9 cellular contexts compared by ENCODE assay signal in the genomic region with DNA sequence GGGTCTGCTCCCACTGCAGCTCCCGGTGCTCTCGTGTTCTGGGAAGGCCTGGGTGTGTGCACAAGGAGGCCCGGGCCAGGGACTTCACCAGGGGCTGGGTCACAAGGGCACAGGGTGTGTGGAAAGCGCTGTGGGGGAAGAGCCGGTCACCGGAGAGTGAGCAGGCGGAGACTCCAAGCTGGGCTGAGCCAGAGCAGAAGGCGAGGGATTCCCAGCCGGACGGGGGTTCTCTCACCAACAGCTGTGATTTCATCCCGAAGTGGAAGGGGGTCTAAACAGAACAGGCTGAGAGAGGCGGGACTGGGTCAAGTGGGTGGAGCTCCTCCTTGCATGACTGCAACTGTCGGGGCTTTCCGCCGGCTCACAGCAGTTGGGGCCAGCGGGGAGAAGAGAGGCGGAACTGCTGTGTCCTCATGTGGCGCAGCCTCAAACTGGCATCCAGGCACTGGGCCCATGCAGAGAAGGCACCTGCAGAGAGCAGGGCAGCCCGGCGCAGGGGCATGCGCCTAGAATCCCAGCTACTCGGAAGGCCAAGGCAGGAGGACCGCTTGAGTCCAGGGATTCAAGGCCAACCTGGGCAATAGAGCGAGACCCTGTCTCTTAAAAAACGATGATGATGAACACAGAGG. TPM values are rescaled to one million over a fixed set of nuclear protein-coding genes. Genes with fewer than 3 reads are reported as not detected.
DNase-seq lines count a peak whose midpoint lies in the region; ATAC-seq and TF ChIP-seq lines count a peak whose summit lies in the region.
"Had no signal": no experiment of that assay in that cellular context is flagged by ENCODE, and none has a peak within 500 bp of the region (broad histone marks: within the 10 kb centered on the region; RNA-seq: fewer than 3 reads in every experiment).

No MANE protein-coding gene starts in this region.

- peak overlapping the region; percentile 80 for H3K4me3 Mint-ChIP-seq in CD8-positive, alpha-beta T cell

- H3K4me3 ChIP-seq in CD8-positive, alpha-beta T cell (ENCODE audit: low read depth, low read length), result peak overlapping the region; percentile 34
- H3K4me3 ChIP-seq in heart right ventricle, result peak overlapping the region in 1 of 10 donors; percentile 33
- H3K4me3 ChIP-seq in brain microvascular endothelial cell (ENCODE audit: low read depth, low read length), result no peak overlapping the region
- H3K4me3 ChIP-seq: gastrocnemius medialis had no signal

- peaks cover 21% of the 10 kb centered on the region for H3K36me3 Mint-ChIP-seq in CD8-positive, alpha-beta T cell

- DNase-seq in CD8-positive, alpha-beta T cell, result peak; percentile 72 to 91 (median 84)
- peak; percentile 45 for DNase-seq in KBM-7
- DNase-seq in activated CD8-positive, alpha-beta memory T cell treated with anti-CD3 and anti-CD28 coated beads, Interleukin-2, amount 50 U/mL, for 48 hours, result peak; percentile 89
- peak in 1 of 2 donors; percentile 45 for DNase-seq in heart right ventricle
- DNase-seq in stimulated activated CD4-positive, alpha-beta T cell treated with anti-CD3 and anti-CD28 coated beads, Interleukin-2, amount 100 ng/mL, for 48 hours, result peak; percentile 71 to 72
- DNase-seq in NCI-H345 treated with DMSO at 0.1 percent for 48 hours (lab: John Stamatoyannopoulos, UW; ENCODE audit: unreplicated experiment), result no peak
- no peak for DNase-seq in brain microvascular endothelial cell
- DNase-seq: gastrocnemius medialis had no signal

- no peaks in the 10 kb centered on the region for H3K27me3 Mint-ChIP-seq in CD8-positive, alpha-beta T cell (ENCODE audit: low read depth)

- H3K4me1 ChIP-seq in CD8-positive, alpha-beta T cell (ENCODE audit: insufficient read depth, low read length), result peaks cover 82% of the 10 kb centered on the region
- H3K4me1 ChIP-seq in heart right ventricle, result peaks cover 0 to 60% (median 0%) of the 10 kb centered on the region in 9 donors
- H3K4me1 ChIP-seq: gastrocnemius medialis had no signal

- no peaks in the 10 kb centered on the region for H3K27me3 ChIP-seq in CD8-positive, alpha-beta T cell (ENCODE audit: insufficient read depth, low read length)
- H3K27me3 ChIP-seq in heart right ventricle (no peaks in the 10 kb centered on the region), brain microvascular endothelial cell (replicated peaks) (no peaks in the 10 kb centered on the region)
- H3K27me3 ChIP-seq: gastrocnemius medialis had no signal

- no peaks in the 10 kb centered on the region for H3K9me3 ChIP-seq in CD8-positive, alpha-beta T cell (ENCODE audit: low read length)
- no peaks in the 10 kb centered on the region for H3K9me3 ChIP-seq in heart right ventricle
- H3K9me3 ChIP-seq: gastrocnemius medialis had no signal

- no peak for TF ChIP-seq CTCF in CD8-positive, alpha-beta T cell (IDR thresholded peaks at IDR 0.05)
- no peak for TF ChIP-seq CTCF in heart right ventricle (IDR thresholded peaks at IDR 0.05)
- TF ChIP-seq CTCF in brain microvascular endothelial cell (IDR thresholded peaks at IDR 0.05; ENCODE audit: low read depth, low read length, missing control alignments), result no peak

- WGBS in heart right ventricle, 2 donors, result 77 to 85% methylated on average over 25 of the region's 25 CpGs

- intact Hi-C loops in CD8-positive, alpha-beta T cell (cut with DNase I, micrococcal nuclease), result loop anchor here in 1 of 2 experiments (1.0 kb wide), 2 partner anchors 9 to 10 kb away; no protein-coding TSS in a partner anchor
- intact Hi-C loops in heart right ventricle (cut with DNase I), result no loop called here

- peaks cover 6% of the 10 kb centered on the region for H3K36me3 ChIP-seq in CD8-positive, alpha-beta T cell (ENCODE audit: insufficient read depth, low read length)
- H3K36me3 ChIP-seq in heart right ventricle, result peaks cover 0 to 70% (median 10%) of the 10 kb centered on the region in 9 donors
- H3K36me3 ChIP-seq in brain microvascular endothelial cell (replicated peaks), result peaks cover 23% of the 10 kb centered on the region

- H3K27ac Mint-ChIP-seq in CD8-positive, alpha-beta T cell, result peak overlapping the region; percentile 100

- ATAC-seq in CD8-positive, alpha-beta T cell, result peak; percentile 78
- ATAC-seq in GM21390 (IDR thresholded peaks at IDR 0.05; ENCODE audit: unreplicated experiment), result peak; percentile 67
- ATAC-seq in heart right ventricle, result peak; percentile 37 to 67 (median 57)

- CTCF ChIA-PET in CD8-positive, alpha-beta T cell (lab: Charles Lee), result interaction anchor here (0.8 to 3.2 kb wide), 7 partner anchors 10 to 42 kb away, joined by 3 to 14 read pairs (median 10); no protein-coding TSS in a partner anchor

- POLR2A ChIA-PET in CD8-positive, alpha-beta T cell (lab: Charles Lee), result interaction anchor here (0.9 to 3.7 kb wide), 10 partner anchors 8 to 39 kb away, joined by 4 to 48 read pairs (median 8); partner anchors contain the start of genes ALKBH4, LRWD1 and PRKRIP1

- H3K9me3 Mint-ChIP-seq in CD8-positive, alpha-beta T cell, result no peaks in the 10 kb centered on the region

- H3K27ac ChIP-seq in CD8-positive, alpha-beta T cell (ENCODE audit: low read depth, low read length), result peak overlapping the region; percentile 99
- peak overlapping the region in 5 of 10 donors; percentile 38 to 96 (median 53) for H3K27ac ChIP-seq in heart right ventricle
- H3K27ac ChIP-seq in brain microvascular endothelial cell, result no peak overlapping the region

- peaks cover 77% of the 10 kb centered on the region for H3K4me1 Mint-ChIP-seq in CD8-positive, alpha-beta T cell (ENCODE audit: low read depth)

- in situ Hi-C loops in KBM-7 (cut with MboI; ENCODE audit: low pct_unique_long_range_greater_than_20kb, low sequenced_read_pairs), result no loop called here
- in situ Hi-C loops in brain microvascular endothelial cell (cut with HindIII; ENCODE audit: low pct_ligation_motif_present, low sequenced_read_pairs), result no loop called here

RNA-seq across cellular contexts. Expression of gene ORAI2, which starts 7.6 kb away (rescaled TPM):
- total RNA-seq in CD8-positive, alpha-beta T cell, result 10 to 100 TPM; 20.4 to 25.5 TPM
- 10 to 100 TPM in 1 of 10 donors, 1 to 10 TPM in 9; 1.7 to 11.6 (median 3.7) TPM for total RNA-seq in heart right ventricle
- 1 to 10 TPM; 2.0 to 5.8 TPM for polyA plus RNA-seq in heart right ventricle

RNA-seq across cellular contexts. Expression of gene PRKRIP1, which starts 29.6 kb away (rescaled TPM):
- total RNA-seq in CD8-positive, alpha-beta T cell, result 10 to 100 TPM; 51.1 to 57.2 TPM
- 10 to 100 TPM in 9 of 10 donors, 1 to 10 TPM in 1; 7.1 to 14.7 (median 11.3) TPM for total RNA-seq in heart right ventricle
- 10 to 100 TPM; 14.8 to 28.2 TPM for polyA plus RNA-seq in heart right ventricle

RNA-seq across cellular contexts. Expression of gene ALKBH4, which starts 38.9 kb away (rescaled TPM):
- total RNA-seq in CD8-positive, alpha-beta T cell, result 1 to 10 TPM; 4.4 to 5.2 TPM
- total RNA-seq in heart right ventricle, result 1 to 10 TPM; 4.4 to 8.6 (median 6.2) TPM
- 1 to 10 TPM; 7.9 TPM for polyA plus RNA-seq in heart right ventricle

RNA-seq across cellular contexts. Expression of gene LRWD1, which starts 39.0 kb away (rescaled TPM):
- total RNA-seq in CD8-positive, alpha-beta T cell, result 10 to 100 TPM; 14.9 to 19.1 TPM
- total RNA-seq in heart right ventricle, result 10 to 100 TPM in 4 of 10 donors, 1 to 10 TPM in 6; 8.1 to 12.2 (median 9.5) TPM
- polyA plus RNA-seq in heart right ventricle, result 10 to 100 TPM in 1 of 2 donors, 1 to 10 TPM in 1; 6.5 to 21.3 TPM

RNA-seq across cellular contexts. Expression of gene POLR2J, which starts 53.0 kb away (rescaled TPM):
- 10 to 100 TPM; 37.4 to 42.9 TPM for total RNA-seq in CD8-positive, alpha-beta T cell
- total RNA-seq in heart right ventricle, result 10 to 100 TPM; 40.1 to 74.1 (median 52.7) TPM
- 100 to 1,000 TPM; 127 to 228 TPM for polyA plus RNA-seq in heart right ventricle

Comparison
In these comparisons a context has a peak if more than half of its experiments do, and no peak if none do; other contexts are left out.
1. DNase-seq: peak in CD8-positive, alpha-beta T cell (7 of 7), KBM-7 (single experiment), activated CD8-positive, alpha-beta memory T cell treated with anti-CD3 and anti-CD28 coated beads, Interleukin-2, amount 50 U/mL, for 48 hours (single experiment) and stimulated activated CD4-positive, alpha-beta T cell treated with anti-CD3 and anti-CD28 coated beads, Interleukin-2, amount 100 ng/mL, for 48 hours (2 of 2); none in NCI-H345 treated with DMSO at 0.1 percent for 48 hours (single experiment) and brain microvascular endothelial cell (single experiment).
2. Peak in every context shown above with its lines, with median percentiles within 50 percentile points of each other: ATAC-seq.